In genomic region chr15:31495281-31495680, GRCh38 we compare ENCODE assay signal across 16 cellular contexts.
"Had no signal": no experiment of that assay in that cellular context is flagged by ENCODE, and none has a peak within 500 bp of the region (broad histone marks: within the 10 kb centered on the region; RNA-seq: fewer than 3 reads in every experiment).

No MANE protein-coding gene starts in this region.

- ATAC-seq: effector memory CD8-positive, alpha-beta T cell; mucosa of descending colon; naive thymus-derived CD4-positive, alpha-beta T cell; sciatic nerve; stimulated activated naive B cell treated with anti-CD40 and anti-IgM and Interleukin-4, amounts not matched to agents 10 μg/mL and 1 μg/mL and 100 μg/mL, for 72 hours had no signal

- H3K27ac ChIP-seq: neural progenitor cell, ovary, thyroid gland, vagina had no signal

- DNase-seq: cortex of kidney; effector memory CD8-positive, alpha-beta T cell; erythroblast; hypothalamus; mesenchymal stem cell; mucosa of descending colon; naive thymus-derived CD4-positive, alpha-beta T cell; ovary; stimulated activated naive B cell treated with anti-CD40 and anti-IgM and Interleukin-4, amounts not matched to agents 10 μg/mL and 1 μg/mL and 100 μg/mL, for 72 hours; thyroid gland; trophoblast cell had no signal

- H3K9me3 ChIP-seq: thyroid gland had no signal

- H3K4me1 ChIP-seq: neural progenitor cell, thyroid gland, vagina had no signal

- H3K36me3 ChIP-seq: neural progenitor cell, ovary, thyroid gland, vagina had no signal

- H3K4me3 ChIP-seq: lung, mucosa of descending colon, neural progenitor cell, ovary, smooth muscle cell, thyroid gland, vagina had no signal

- H3K27me3 ChIP-seq: neural progenitor cell, ovary, thyroid gland, vagina had no signal
